In genomic region chr14:72610096-72610830, GRCh38 we compare ENCODE assay signal across 15 cellular contexts.
"Had no signal": no experiment of that assay in that cellular context is flagged by ENCODE, and none has a peak within 500 bp of the region (broad histone marks: within the 10 kb centered on the region; RNA-seq: fewer than 3 reads in every experiment).

No MANE protein-coding gene starts in this region.

- H3K27me3 ChIP-seq: breast epithelium, upper lobe of left lung had no signal

- H3K36me3 ChIP-seq: breast epithelium, upper lobe of left lung had no signal

- DNase-seq: activated CD4-positive, alpha-beta T cell treated with anti-CD3 and anti-CD28 coated beads for 36 hours; activated naive CD4-positive, alpha-beta T cell treated with anti-CD3 and anti-CD28 coated beads for 36 hours; activated naive CD8-positive, alpha-beta T cell treated with anti-CD3 and anti-CD28 coated beads, Interleukin-2, amount 50 U/mL, for 24 hours; aorta; erythroblast; glutamatergic neuron; hypothalamus; kidney glomerular epithelial cell; stimulated activated CD4-positive, alpha-beta T cell treated with anti-CD3 and anti-CD28 coated beads, Interleukin-2, amount 100 ng/mL, for 48 hours; stimulated activated naive CD4-positive, alpha-beta T cell treated with Interleukin-2 at 50 U/mL for 16 hours; T-helper 17 cell; upper lobe of left lung had no signal

- H3K4me1 Mint-ChIP-seq: activated CD4-positive, alpha-beta T cell treated with anti-CD3 and anti-CD28 coated beads for 36 hours; activated T-helper 17 cell treated with anti-CD3 and anti-CD28 coated beads, Interleukin-2, amount 50 U/mL, for 72 hours had no signal

- H3K4me3 Mint-ChIP-seq: activated CD4-positive, alpha-beta T cell treated with anti-CD3 and anti-CD28 coated beads for 36 hours; activated CD8-positive, alpha-beta T cell treated with anti-CD3 and anti-CD28 coated beads, Interleukin-2, amount 10 ng/mL, durations not matched to agents 7 days and 5 days; activated naive CD4-positive, alpha-beta T cell treated with anti-CD3 and anti-CD28 coated beads for 36 hours; activated naive CD8-positive, alpha-beta T cell treated with anti-CD3 and anti-CD28 coated beads, Interleukin-2, amount 50 U/mL, for 24 hours; activated T-helper 17 cell treated with anti-CD3 and anti-CD28 coated beads, Interleukin-2, amount 50 U/mL, for 72 hours; T-helper 17 cell had no signal

- H3K9me3 Mint-ChIP-seq: activated naive CD4-positive, alpha-beta T cell treated with anti-CD3 and anti-CD28 coated beads for 36 hours; activated naive CD8-positive, alpha-beta T cell treated with anti-CD3 and anti-CD28 coated beads, Interleukin-2, amount 50 U/mL, for 24 hours; activated T-helper 17 cell treated with anti-CD3 and anti-CD28 coated beads, Interleukin-2, amount 50 U/mL, for 72 hours had no signal

- H3K27me3 Mint-ChIP-seq: activated CD4-positive, alpha-beta T cell treated with anti-CD3 and anti-CD28 coated beads for 36 hours; activated T-helper 17 cell treated with anti-CD3 and anti-CD28 coated beads, Interleukin-2, amount 50 U/mL, for 72 hours had no signal

- H3K4me3 ChIP-seq: breast epithelium, upper lobe of left lung had no signal

- H3K9me3 ChIP-seq: breast epithelium, upper lobe of left lung had no signal

- H3K27ac Mint-ChIP-seq: activated CD4-positive, alpha-beta T cell treated with anti-CD3 and anti-CD28 coated beads for 36 hours; activated CD8-positive, alpha-beta T cell treated with anti-CD3 and anti-CD28 coated beads, Interleukin-2, amount 10 ng/mL, durations not matched to agents 7 days and 5 days; activated naive CD4-positive, alpha-beta T cell treated with anti-CD3 and anti-CD28 coated beads for 36 hours; activated naive CD8-positive, alpha-beta T cell treated with anti-CD3 and anti-CD28 coated beads, Interleukin-2, amount 50 U/mL, for 24 hours; activated T-helper 17 cell treated with anti-CD3 and anti-CD28 coated beads, Interleukin-2, amount 50 U/mL, for 72 hours; T-helper 17 cell had no signal

- H3K27ac ChIP-seq: breast epithelium, upper lobe of left lung had no signal

- ATAC-seq: activated CD4-positive, alpha-beta T cell treated with anti-CD3 and anti-CD28 coated beads for 36 hours; activated CD8-positive, alpha-beta T cell treated with anti-CD3 and anti-CD28 coated beads, Interleukin-2, amount 10 ng/mL, durations not matched to agents 7 days and 5 days; activated naive CD8-positive, alpha-beta T cell treated with anti-CD3 and anti-CD28 coated beads, Interleukin-2, amount 50 U/mL, for 24 hours; activated T-helper 17 cell treated with anti-CD3 and anti-CD28 coated beads, Interleukin-2, amount 50 U/mL, for 72 hours; T-helper 17 cell had no signal
